26 cellular contexts compared by ENCODE assay signal in the genomic region with DNA sequence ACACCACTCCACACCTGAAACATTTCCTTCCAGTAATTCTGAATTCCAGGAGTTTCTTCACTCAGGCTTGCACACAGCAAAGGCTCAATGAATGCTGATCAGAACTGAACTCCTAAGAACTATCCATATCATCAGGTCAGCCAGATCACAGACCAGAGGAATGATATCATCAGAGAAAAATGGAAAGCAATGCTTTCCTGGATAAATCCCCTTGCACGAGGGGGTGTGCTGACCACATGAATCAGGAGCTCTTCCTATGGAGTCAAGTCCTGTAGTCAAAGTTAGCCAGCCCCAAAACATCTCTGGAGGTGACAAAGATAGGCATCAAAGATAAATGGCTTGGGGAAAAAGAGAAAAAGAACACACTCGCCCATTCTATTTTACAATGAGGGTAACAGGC.
"Had no signal": no experiment of that assay in that cellular context is flagged by ENCODE, and none has a peak within 500 bp of the region (broad histone marks: within the 10 kb centered on the region; RNA-seq: fewer than 3 reads in every experiment).

No MANE protein-coding gene starts in this region.

- H3K9me3 Mint-ChIP-seq: activated naive CD4-positive, alpha-beta T cell treated with anti-CD3 and anti-CD28 coated beads for 36 hours; activated naive CD8-positive, alpha-beta T cell treated with anti-CD3 and anti-CD28 coated beads, Interleukin-2, amount 50 U/mL, for 24 hours; central memory CD8-positive, alpha-beta T cell; memory B cell; T-helper 1 cell treated with Interleukin-12 subunit alpha and Interleukin-12 subunit beta and Interleukin-4 antibody, amounts not matched to agents 30 μg/mL and 1 μg/mL, for 36 hours had no signal

- DNase-seq: activated CD4-positive, alpha-beta T cell treated with anti-CD3 and anti-CD28 coated beads, Interleukin-2, amount 50 U/mL, for 4 hours; activated effector memory CD4-positive, alpha-beta T cell treated with Interleukin-2 at 50 U/mL for 16 hours; activated naive CD4-positive, alpha-beta T cell treated with anti-CD3 and anti-CD28 coated beads for 36 hours; activated naive CD8-positive, alpha-beta T cell treated with anti-CD3 and anti-CD28 coated beads, Interleukin-2, amount 50 U/mL, for 24 hours; activated T-cell treated with anti-CD3 and anti-CD28 coated beads, Interleukin-2, amount 50 U/mL, for 48 hours; anterior cingulate cortex; brain microvascular endothelial cell; effector memory CD4-positive, alpha-beta T cell; gastrocnemius medialis; head of caudate nucleus; hypothalamus; left cardiac atrium; pancreas; stimulated activated CD4-positive, alpha-beta T cell treated with anti-CD3 and anti-CD28 coated beads, Interleukin-1b, Interleukin-23, amount 100 ng/mL, for 48 hours; substantia nigra; T1000; thyroid gland had no signal

- H3K27me3 Mint-ChIP-seq: central memory CD8-positive, alpha-beta T cell had no signal

- H3K36me3 ChIP-seq: brain microvascular endothelial cell, gastrocnemius medialis, neutrophil, pancreas, thyroid gland had no signal

- H3K4me1 Mint-ChIP-seq: activated naive CD8-positive, alpha-beta T cell treated with anti-CD3 and anti-CD28 coated beads, Interleukin-2, amount 50 U/mL, for 24 hours; central memory CD8-positive, alpha-beta T cell; memory B cell had no signal

- H3K4me1 ChIP-seq: gastrocnemius medialis, pancreas, thyroid gland had no signal

- H3K4me3 ChIP-seq: gastrocnemius medialis, pancreas, thyroid gland had no signal

- H3K27me3 ChIP-seq: brain microvascular endothelial cell, gastrocnemius medialis, neutrophil, pancreas, thyroid gland had no signal

- H3K4me3 Mint-ChIP-seq: activated naive CD4-positive, alpha-beta T cell treated with anti-CD3 and anti-CD28 coated beads for 36 hours; activated naive CD8-positive, alpha-beta T cell treated with anti-CD3 and anti-CD28 coated beads, Interleukin-2, amount 50 U/mL, for 24 hours; central memory CD8-positive, alpha-beta T cell; memory B cell; nephron; stimulated activated naive CD8-positive, alpha-beta T cell treated with anti-CD3 and anti-CD28 coated beads, Interleukin-15, Interleukin-2, amounts not matched to agents 100 ng/mL and 50 ng/mL, for 24 hours; T-helper 1 cell treated with Interleukin-12 subunit alpha and Interleukin-12 subunit beta and Interleukin-4 antibody, amounts not matched to agents 30 μg/mL and 1 μg/mL, for 36 hours; WTC11 had no signal

- H3K27ac ChIP-seq: brain microvascular endothelial cell, gastrocnemius medialis, neutrophil, pancreas, thyroid gland had no signal

- ATAC-seq: activated naive CD8-positive, alpha-beta T cell treated with anti-CD3 and anti-CD28 coated beads, Interleukin-2, amount 50 U/mL, for 24 hours; esophagus mucosa; gastrocnemius medialis; left cardiac atrium; pancreas; right cardiac atrium; WTC11 had no signal

- H3K36me3 Mint-ChIP-seq: memory B cell had no signal

- H3K27ac Mint-ChIP-seq: activated naive CD4-positive, alpha-beta T cell treated with anti-CD3 and anti-CD28 coated beads for 36 hours; activated naive CD8-positive, alpha-beta T cell treated with anti-CD3 and anti-CD28 coated beads, Interleukin-2, amount 50 U/mL, for 24 hours; memory B cell; nephron; stimulated activated naive CD8-positive, alpha-beta T cell treated with anti-CD3 and anti-CD28 coated beads, Interleukin-15, Interleukin-2, amounts not matched to agents 100 ng/mL and 50 ng/mL, for 24 hours; T-helper 1 cell treated with Interleukin-12 subunit alpha and Interleukin-12 subunit beta and Interleukin-4 antibody, amounts not matched to agents 30 μg/mL and 1 μg/mL, for 36 hours; WTC11 had no signal

- H3K9me3 ChIP-seq: gastrocnemius medialis, neutrophil, pancreas, thyroid gland had no signal
